Comparison of ENCODE assay signal across 13 cellular contexts in the genomic region with DNA sequence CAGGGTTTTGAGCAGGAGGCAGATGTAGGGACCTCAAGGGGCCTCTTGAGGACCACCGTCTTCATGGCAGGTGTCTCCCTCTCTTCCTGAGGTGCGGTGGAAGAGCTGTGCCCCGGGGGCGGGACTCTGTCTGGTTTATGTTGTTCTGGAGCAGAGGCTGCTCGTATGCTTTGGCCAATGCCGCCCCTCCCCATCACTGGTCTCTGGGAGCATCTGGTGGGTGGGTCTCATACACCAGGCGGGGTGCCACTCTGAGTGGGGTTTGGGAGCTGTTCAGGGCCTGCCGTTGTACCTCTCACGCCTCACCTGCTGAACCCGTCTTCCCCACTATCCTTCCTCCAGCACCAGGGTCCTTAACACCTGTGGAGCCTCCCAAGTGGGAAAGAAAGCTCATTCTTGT. TPM values are rescaled to one million over a fixed set of nuclear protein-coding genes. Genes with fewer than 3 reads are reported as not detected.
DNase-seq lines count a peak whose midpoint lies in the region; ATAC-seq and TF ChIP-seq lines count a peak whose summit lies in the region.
"Had no signal": no experiment of that assay in that cellular context is flagged by ENCODE, and none has a peak within 500 bp of the region (broad histone marks: within the 10 kb centered on the region; RNA-seq: fewer than 3 reads in every experiment).

No MANE protein-coding gene starts in this region.

- no peaks in the 10 kb centered on the region for H3K36me3 Mint-ChIP-seq in activated naive CD8-positive, alpha-beta T cell treated with anti-CD3 and anti-CD28 coated beads, Interleukin-2, amount 10 ng/mL, durations not matched to agents 7 days and 5 days
- no peaks in the 10 kb centered on the region for H3K36me3 Mint-ChIP-seq in activated naive CD8-positive, alpha-beta T cell treated with anti-CD3 and anti-CD28 coated beads for 36 hours
- H3K36me3 Mint-ChIP-seq in MCF 10A (ENCODE audit: insufficient read depth, unreplicated experiment), result peaks cover 8% of the 10 kb centered on the region
- H3K36me3 Mint-ChIP-seq: CD4-positive, CD25-positive, alpha-beta regulatory T cell had no signal

- intact Hi-C loops in posterior vena cava (cut with DNase I) (no loop called here), MCF 10A (cut with micrococcal nuclease) (no loop called here)

- no peaks in the 10 kb centered on the region for H3K9me3 Mint-ChIP-seq in activated naive CD8-positive, alpha-beta T cell treated with anti-CD3 and anti-CD28 coated beads, Interleukin-2, amount 10 ng/mL, durations not matched to agents 7 days and 5 days
- no peaks in the 10 kb centered on the region for H3K9me3 Mint-ChIP-seq in activated naive CD8-positive, alpha-beta T cell treated with anti-CD3 and anti-CD28 coated beads for 36 hours
- H3K9me3 Mint-ChIP-seq in MCF 10A (ENCODE audit: unreplicated experiment), result peaks cover 7% of the 10 kb centered on the region
- H3K9me3 Mint-ChIP-seq: CD4-positive, CD25-positive, alpha-beta regulatory T cell had no signal

- no peaks in the 10 kb centered on the region for H3K27me3 ChIP-seq in RWPE2 (ENCODE audit: insufficient read depth, poor library complexity, severe bottlenecking)
- H3K27me3 ChIP-seq: BLaER1 treated with 17β-estradiol and CSF1 and Interleukin-3, amounts not matched to agents 10 nM and 100 nM had no signal

- no peaks in the 10 kb centered on the region for H3K9me3 ChIP-seq in RWPE2 (ENCODE audit: severe bottlenecking)
- H3K9me3 ChIP-seq: BLaER1 treated with 17β-estradiol and CSF1 and Interleukin-3, amounts not matched to agents 10 nM and 100 nM had no signal

- no peak overlapping the region for H3K27ac Mint-ChIP-seq in activated naive CD8-positive, alpha-beta T cell treated with anti-CD3 and anti-CD28 coated beads, Interleukin-2, amount 10 ng/mL, durations not matched to agents 7 days and 5 days
- H3K27ac Mint-ChIP-seq in activated naive CD8-positive, alpha-beta T cell treated with anti-CD3 and anti-CD28 coated beads for 36 hours, result no peak overlapping the region
- no peak overlapping the region for H3K27ac Mint-ChIP-seq in MCF 10A (ENCODE audit: low read depth, unreplicated experiment)

- CTCF ChIA-PET in MCF 10A (lab: Yijun Ruan, JAX), result interaction anchor here (0.5 kb wide), 1 partner anchor 327 kb away, joined by 3 read pairs; no protein-coding TSS in a partner anchor

- DNase-seq in activated naive CD8-positive, alpha-beta T cell treated with anti-CD3 and anti-CD28 coated beads, Interleukin-2, amount 10 ng/mL, durations not matched to agents 7 days and 5 days, result peak; percentile 18
- DNase-seq in activated naive CD8-positive, alpha-beta T cell treated with anti-CD3 and anti-CD28 coated beads for 36 hours, result no peak
- peak; percentile 66 for DNase-seq in RWPE2 (ENCODE audit: low spot score)
- peak; percentile 59 for DNase-seq in posterior vena cava (ENCODE audit: low spot score)
- no peak for DNase-seq in NCI-H1105 (lab: John Stamatoyannopoulos, UW)
- no peak for DNase-seq in MCF 10A (ENCODE audit: unreplicated experiment)
- DNase-seq in DMS53 (lab: John Stamatoyannopoulos, UW), result no peak
- DNase-seq: ACHN; CD4-positive, CD25-positive, alpha-beta regulatory T cell; DMS79 had no signal

- POLR2A ChIA-PET in activated naive CD8-positive, alpha-beta T cell treated with anti-CD3 and anti-CD28 coated beads, Interleukin-2, amount 10 ng/mL, durations not matched to agents 7 days and 5 days (lab: Charles Lee), result no interaction called here
- POLR2A ChIA-PET in MCF 10A (lab: Yijun Ruan, JAX), result interaction anchor here (0.7 kb wide), 1 partner anchor 133 kb away, joined by 3 read pairs; no protein-coding TSS in a partner anchor

- ATAC-seq in activated naive CD8-positive, alpha-beta T cell treated with anti-CD3 and anti-CD28 coated beads, Interleukin-2, amount 10 ng/mL, durations not matched to agents 7 days and 5 days (ENCODE audit: low read depth), result no peak
- ATAC-seq in RWPE2 (ENCODE audit: low read depth), result no peak
- ATAC-seq: GM12878, HCT116 had no signal

- no peaks in the 10 kb centered on the region for H3K36me3 ChIP-seq in RWPE2 (ENCODE audit: low read depth)
- H3K36me3 ChIP-seq: BLaER1 treated with 17β-estradiol and CSF1 and Interleukin-3, amounts not matched to agents 10 nM and 100 nM had no signal

- no peaks in the 10 kb centered on the region for H3K4me1 ChIP-seq in RWPE2 (ENCODE audit: insufficient read depth, poor library complexity, severe bottlenecking)

- no peak overlapping the region for H3K4me3 Mint-ChIP-seq in activated naive CD8-positive, alpha-beta T cell treated with anti-CD3 and anti-CD28 coated beads, Interleukin-2, amount 10 ng/mL, durations not matched to agents 7 days and 5 days
- H3K4me3 Mint-ChIP-seq in activated naive CD8-positive, alpha-beta T cell treated with anti-CD3 and anti-CD28 coated beads for 36 hours, result no peak overlapping the region
- no peak overlapping the region for H3K4me3 Mint-ChIP-seq in MCF 10A (ENCODE audit: unreplicated experiment)
- H3K4me3 Mint-ChIP-seq: CD4-positive, CD25-positive, alpha-beta regulatory T cell had no signal

- no TSS peak for BruUV-seq in MCF 10A (replicated peaks; lab: Mats Ljungman, UMichigan)

- no peak overlapping the region for H3K4me3 ChIP-seq in RWPE2 (ENCODE audit: severe bottlenecking)
- H3K4me3 ChIP-seq: BLaER1 treated with 17β-estradiol and CSF1 and Interleukin-3, amounts not matched to agents 10 nM and 100 nM; GM12878 had no signal

- TF ChIP-seq CTCF in RWPE2 (IDR thresholded peaks at IDR 0.05; ENCODE audit: poor library complexity, severe bottlenecking) (no peak), MCF 10A (IDR thresholded peaks at IDR 0.05; ENCODE audit: unreplicated experiment) (no peak)

- H3K27ac ChIP-seq in RWPE2 (ENCODE audit: poor library complexity, severe bottlenecking), result no peak overlapping the region
- H3K27ac ChIP-seq: BLaER1 treated with 17β-estradiol and CSF1 and Interleukin-3, amounts not matched to agents 10 nM and 100 nM had no signal

- H3K27me3 Mint-ChIP-seq in activated naive CD8-positive, alpha-beta T cell treated with anti-CD3 and anti-CD28 coated beads, Interleukin-2, amount 10 ng/mL, durations not matched to agents 7 days and 5 days, result no peaks in the 10 kb centered on the region
- peaks cover 3% of the 10 kb centered on the region for H3K27me3 Mint-ChIP-seq in activated naive CD8-positive, alpha-beta T cell treated with anti-CD3 and anti-CD28 coated beads for 36 hours
- H3K27me3 Mint-ChIP-seq in MCF 10A (ENCODE audit: insufficient read depth, unreplicated experiment), result no peaks in the 10 kb centered on the region

- peaks cover 2% of the 10 kb centered on the region for H3K4me1 Mint-ChIP-seq in activated naive CD8-positive, alpha-beta T cell treated with anti-CD3 and anti-CD28 coated beads, Interleukin-2, amount 10 ng/mL, durations not matched to agents 7 days and 5 days
- H3K4me1 Mint-ChIP-seq in activated naive CD8-positive, alpha-beta T cell treated with anti-CD3 and anti-CD28 coated beads for 36 hours, result no peaks in the 10 kb centered on the region
- H3K4me1 Mint-ChIP-seq in MCF 10A (ENCODE audit: insufficient read depth, unreplicated experiment), result peaks cover 14% of the 10 kb centered on the region

RNA-seq across cellular contexts. Expression of gene SNRPA1, which starts 19.7 kb away (rescaled TPM):
- 100 to 1,000 TPM; 121 TPM for total RNA-seq in activated naive CD8-positive, alpha-beta T cell treated with anti-CD3 and anti-CD28 coated beads, Interleukin-2, amount 10 ng/mL, durations not matched to agents 7 days and 5 days
- 100 to 1,000 TPM; 219 to 223 TPM for total RNA-seq in activated naive CD8-positive, alpha-beta T cell treated with anti-CD3 and anti-CD28 coated beads for 36 hours
- total RNA-seq in posterior vena cava (10 to 100 TPM; 33.6 to 38.2 TPM), MCF 10A (2022) (99.4 and 99.5 TPM in 2 replicates)

RNA-seq across cellular contexts. Expression of gene SELENOS, which starts 37.4 kb away (rescaled TPM):
- 10 to 100 TPM; 27.2 to 28.2 TPM for total RNA-seq in activated naive CD8-positive, alpha-beta T cell treated with anti-CD3 and anti-CD28 coated beads, Interleukin-2, amount 10 ng/mL, durations not matched to agents 7 days and 5 days
- total RNA-seq in activated naive CD8-positive, alpha-beta T cell treated with anti-CD3 and anti-CD28 coated beads for 36 hours, result 10 to 100 TPM; 27.3 to 29.4 TPM
- total RNA-seq in posterior vena cava (10 to 100 TPM; 67.4 to 76.7 TPM), MCF 10A (2022) (145 and 187 TPM in 2 replicates)

Comparison
In these comparisons a context has a peak if more than half of its experiments do, and no peak if none do; other contexts are left out.
1. DNase-seq: peak in activated naive CD8-positive, alpha-beta T cell treated with anti-CD3 and anti-CD28 coated beads, Interleukin-2, amount 10 ng/mL, durations not matched to agents 7 days and 5 days (single experiment), RWPE2 (single experiment) and posterior vena cava (single experiment); none in activated naive CD8-positive, alpha-beta T cell treated with anti-CD3 and anti-CD28 coated beads for 36 hours (single experiment), NCI-H1105 (single experiment), MCF 10A (single experiment) and DMS53 (single experiment).